ENCODE assay signal across 1 cellular context in the genomic region with DNA sequence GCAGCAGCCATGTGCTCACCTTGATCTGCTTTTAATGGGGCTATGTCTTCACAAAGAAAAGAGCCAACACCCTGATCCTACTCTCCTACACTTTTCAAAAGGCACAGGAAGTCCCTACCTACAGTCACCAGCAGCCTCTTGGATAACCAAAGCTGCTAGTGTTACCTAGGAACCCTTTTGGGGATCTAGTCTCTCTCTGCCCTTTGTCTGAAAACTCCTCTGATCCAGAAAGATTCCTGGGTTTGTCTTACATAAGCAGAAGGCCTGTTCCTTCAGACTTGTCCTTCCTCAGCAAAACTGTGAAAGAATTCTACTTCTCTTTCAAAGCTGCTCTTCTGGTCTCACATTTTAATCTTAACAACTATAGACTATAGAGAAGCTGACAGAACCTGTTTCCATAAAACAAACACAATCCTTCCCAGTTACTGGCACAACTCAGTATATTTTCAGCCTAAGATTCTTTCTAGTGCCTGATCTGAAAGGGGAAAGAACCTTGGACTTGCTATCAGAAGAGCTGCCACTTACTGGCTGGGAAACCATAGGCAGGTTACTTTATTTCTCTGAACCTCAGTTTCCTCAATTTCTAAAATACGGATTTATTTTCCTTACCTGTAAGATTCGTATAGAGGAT.
TF ChIP-seq lines count a peak whose summit lies in the region.

No MANE protein-coding gene starts in this region.

TF ChIP-seq in A549, 52 proteins besides CTCF, POLR2A, EP300 and RAD21 (continued from another document):
- TF ChIP-seq, protein P1, sequence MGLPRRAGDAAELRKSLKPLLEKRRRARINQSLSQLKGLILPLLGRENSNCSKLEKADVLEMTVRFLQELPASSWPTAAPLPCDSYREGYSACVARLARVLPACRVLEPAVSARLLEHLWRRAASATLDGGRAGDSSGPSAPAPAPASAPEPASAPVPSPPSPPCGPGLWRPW (IDR thresholded peaks at IDR 0.05), result no peak
- TF ChIP-seq RARB (CRISPR knock-in tag; IDR thresholded peaks at IDR 0.05) (no peak), EHF (CRISPR knock-in tag; IDR thresholded peaks at IDR 0.05) (no peak), FOSL2 (IDR thresholded peaks at IDR 0.05) (no peak), FOSL2 (CRISPR knock-in tag; IDR thresholded peaks at IDR 0.05) (no peak)
